In the genomic region with DNA sequence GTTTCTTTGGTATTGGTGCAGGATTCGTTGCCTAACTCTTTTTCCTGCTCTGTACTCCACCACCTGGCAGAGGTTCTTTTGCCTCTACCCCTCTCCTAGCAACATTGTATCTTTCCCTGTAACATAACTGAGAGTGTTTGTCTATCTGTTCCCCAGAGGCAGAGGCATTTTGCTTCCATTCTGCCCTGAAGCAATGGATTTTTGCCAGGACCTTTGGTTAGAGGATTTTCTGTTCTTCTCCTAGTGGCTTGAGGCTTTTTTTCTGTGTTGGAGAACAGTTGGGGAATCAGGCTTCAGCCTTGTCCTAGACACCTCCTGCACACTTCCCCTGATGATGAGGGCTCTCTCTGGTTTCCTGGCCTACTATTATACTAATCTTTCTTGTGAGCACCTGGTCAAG, we compare ENCODE assay signal across 12 cellular contexts.
A peak's percentile ranks its signal among the peaks of the same experiment; 100 is the strongest.
DNase-seq lines count a peak whose midpoint lies in the region; ATAC-seq and TF ChIP-seq lines count a peak whose summit lies in the region.
"Had no signal": no experiment of that assay in that cellular context is flagged by ENCODE, and none has a peak within 500 bp of the region (broad histone marks: within the 10 kb centered on the region; RNA-seq: fewer than 3 reads in every experiment).

No MANE protein-coding gene starts in this region.

- H3K4me3 ChIP-seq in parathyroid adenoma (ENCODE audit: low read depth, low read length) = no peak overlapping the region

- in situ Hi-C loops in SK-MEL-5 (cut with HindIII; ENCODE audit: low pct_unique_long_range_greater_than_20kb, low sequenced_read_pairs) = no loop called here

- TF ChIP-seq CTCF in parathyroid adenoma (IDR thresholded peaks at IDR 0.05) = no peak

- no peak overlapping the region for H2AFZ ChIP-seq in parathyroid adenoma

- peaks cover 27% of the 10 kb centered on the region for H3K79me2 ChIP-seq in parathyroid adenoma

- no peak overlapping the region for H3K9ac ChIP-seq in parathyroid adenoma

- no peak for ATAC-seq in stimulated activated naive CD8-positive, alpha-beta T cell treated with anti-CD3 and anti-CD28 coated beads, Interleukin-15, Interleukin-2, amounts not matched to agents 100 U/mL and 50 U/mL, for 24 hours
- ATAC-seq: activated naive CD4-positive, alpha-beta T cell treated with anti-CD3 and anti-CD28 coated beads, Interleukin-2, amount 50 U/mL, for 72 hours had no signal

- DNase-seq in ELR (ENCODE audit: low read depth) (peak; percentile 3), SK-MEL-5 (ENCODE audit: low read depth, low spot score) (peak; percentile 96), fibroblast of peridontal ligament (ENCODE audit: extremely low read depth) (peak; percentile 69), SW480 (ENCODE audit: low spot score) (no peak), amniotic stem cell (lab: John Stamatoyannopoulos, UW) (no peak)
- DNase-seq in stimulated activated naive CD4-positive, alpha-beta T cell (lab: John Stamatoyannopoulos, UW) = no peak
- no peak for DNase-seq in stimulated activated naive CD8-positive, alpha-beta T cell treated with anti-CD3 and anti-CD28 coated beads, Interleukin-15, Interleukin-2, amounts not matched to agents 100 U/mL and 50 U/mL, for 24 hours
- DNase-seq: activated CD8-positive, alpha-beta memory T cell treated with anti-CD3 and anti-CD28 coated beads for 24 hours; DND-41; stimulated activated CD4-positive, alpha-beta T cell treated with anti-CD3 and anti-CD28 coated beads, Interleukin-15, amount 100 ng/mL, for 24 hours had no signal

- no peak overlapping the region for H3K27ac ChIP-seq in parathyroid adenoma

- peaks cover 21% of the 10 kb centered on the region for H3K4me1 ChIP-seq in parathyroid adenoma

- H3K9me3 ChIP-seq in parathyroid adenoma (ENCODE audit: control insufficient read depth, low read length) = no peaks in the 10 kb centered on the region

- no peaks in the 10 kb centered on the region for H3K36me3 ChIP-seq in parathyroid adenoma (ENCODE audit: control insufficient read depth, insufficient read depth, low read length)

- H3K27me3 ChIP-seq in parathyroid adenoma (ENCODE audit: control insufficient read depth, insufficient read depth, low read length) = no peaks in the 10 kb centered on the region

- H3K4me2 ChIP-seq in parathyroid adenoma (ENCODE audit: low read length) = peak overlapping the region; percentile 16

Comparison
In these comparisons a context has a peak if more than half of its experiments do, and no peak if none do; other contexts are left out.
1. DNase-seq: peak in ELR (single experiment), SK-MEL-5 (single experiment) and fibroblast of peridontal ligament (single experiment); none in stimulated activated naive CD4-positive, alpha-beta T cell (0 of 6), SW480 (single experiment), stimulated activated naive CD8-positive, alpha-beta T cell treated with anti-CD3 and anti-CD28 coated beads, Interleukin-15, Interleukin-2, amounts not matched to agents 100 U/mL and 50 U/mL, for 24 hours (single experiment) and amniotic stem cell (single experiment).